In genomic region chr20:57237006-57237953, GRCh38 we compare ENCODE assay signal across 24 cellular contexts. TPM values are rescaled to one million over a fixed set of nuclear protein-coding genes. Genes with fewer than 3 reads are reported as not detected.
"Had no signal": no experiment of that assay in that cellular context is flagged by ENCODE, and none has a peak within 500 bp of the region (broad histone marks: within the 10 kb centered on the region; RNA-seq: fewer than 3 reads in every experiment).

No MANE protein-coding gene starts in this region.

- H3K27ac Mint-ChIP-seq: activated CD4-positive, alpha-beta T cell treated with anti-CD3 and anti-CD28 coated beads, Interleukin-2, amount 10 ng/mL, durations not matched to agents 24 days and 14 days; activated CD8-positive, alpha-beta T cell treated with anti-CD3 and anti-CD28 coated beads, Interleukin-2, amount 10 ng/mL, durations not matched to agents 7 days and 5 days; activated naive CD4-positive, alpha-beta T cell treated with anti-CD3 and anti-CD28 coated beads for 36 hours; activated T-cell treated with anti-CD3 and anti-CD28 coated beads, Interleukin-2, amount 50 U/mL, for 24 hours; activated T-helper 2 cell treated with anti-CD3 and anti-CD28 coated beads, Interferon-gamma antibody, Interleukin-2, Interleukin-4, amounts not matched to agents 10 μg/mL and 5 μg/mL and 100 μg/mL, durations not matched to agents 14 hours and 24 hours and 36 hours; immature natural killer cell; naive thymus-derived CD4-positive, alpha-beta T cell had no signal

- H3K4me3 Mint-ChIP-seq: activated CD4-positive, alpha-beta T cell treated with anti-CD3 and anti-CD28 coated beads, Interleukin-2, amount 10 ng/mL, durations not matched to agents 24 days and 14 days; activated CD8-positive, alpha-beta T cell treated with anti-CD3 and anti-CD28 coated beads, Interleukin-2, amount 10 ng/mL, durations not matched to agents 7 days and 5 days; activated naive CD4-positive, alpha-beta T cell treated with anti-CD3 and anti-CD28 coated beads for 36 hours; activated T-cell treated with anti-CD3 and anti-CD28 coated beads, Interleukin-2, amount 50 U/mL, for 24 hours; brain; central memory CD8-positive, alpha-beta T cell; immature natural killer cell; naive thymus-derived CD4-positive, alpha-beta T cell had no signal

- ATAC-seq: activated CD8-positive, alpha-beta T cell treated with anti-CD3 and anti-CD28 coated beads, Interleukin-2, amount 10 ng/mL, durations not matched to agents 7 days and 5 days; esophagus mucosa; gastroesophageal sphincter; naive thymus-derived CD4-positive, alpha-beta T cell had no signal

- H3K36me3 ChIP-seq: gastroesophageal sphincter, heart right ventricle, tibial artery had no signal

- H3K4me1 Mint-ChIP-seq: activated CD4-positive, alpha-beta T cell treated with anti-CD3 and anti-CD28 coated beads, Interleukin-2, amount 10 ng/mL, durations not matched to agents 24 days and 14 days; central memory CD8-positive, alpha-beta T cell; immature natural killer cell; naive thymus-derived CD4-positive, alpha-beta T cell had no signal

- H3K36me3 Mint-ChIP-seq: immature natural killer cell had no signal

- H3K79me2 ChIP-seq: parathyroid adenoma had no signal

- DNase-seq: activated CD4-positive, alpha-beta T cell treated with anti-CD3 and anti-CD28 coated beads, Interleukin-2, amount 10 ng/mL, durations not matched to agents 24 days and 14 days; activated CD4-positive, CD25-positive, alpha-beta regulatory T cell; activated CD8-positive, alpha-beta T cell treated with anti-CD3 and anti-CD28 coated beads, Interleukin-2, amount 10 ng/mL, durations not matched to agents 7 days and 5 days; activated naive CD4-positive, alpha-beta T cell treated with anti-CD3 and anti-CD28 coated beads for 36 hours; activated T-cell treated with anti-CD3 and anti-CD28 coated beads, Interleukin-2, amount 50 U/mL, for 24 hours; heart right ventricle; immature natural killer cell; kidney glomerular epithelial cell; mesenchymal stem cell; naive thymus-derived CD4-positive, alpha-beta T cell; stimulated activated CD4-positive, alpha-beta T cell treated with anti-CD3 and anti-CD28 coated beads, Interleukin-12 subunit alpha, Interleukin-12 subunit beta, amount 100 ng/mL, for 4 hours; stimulated activated CD4-positive, alpha-beta T cell treated with anti-CD3 and anti-CD28 coated beads, Interleukin-1b, Interleukin-23, amount 100 ng/mL, for 48 hours; stimulated activated CD8-positive, alpha-beta memory T cell treated with anti-CD3 and anti-CD28 coated beads, Interleukin-4, amount 100 ng/mL, for 48 hours; stimulated activated naive CD4-positive, alpha-beta T cell treated with Interleukin-2 at 50 U/mL for 16 hours; T1000; tibial artery had no signal

- H3K4me1 ChIP-seq: gastroesophageal sphincter, heart right ventricle, parathyroid adenoma, tibial artery had no signal

- H3K27ac ChIP-seq: coronary artery, gastroesophageal sphincter, heart right ventricle, parathyroid adenoma, tibial artery had no signal

- H3K9me3 ChIP-seq: gastroesophageal sphincter, heart right ventricle, tibial artery had no signal

- H3K9me3 Mint-ChIP-seq: activated T-cell treated with anti-CD3 and anti-CD28 coated beads, Interleukin-2, amount 50 U/mL, for 24 hours; activated T-helper 2 cell treated with anti-CD3 and anti-CD28 coated beads, Interferon-gamma antibody, Interleukin-2, Interleukin-4, amounts not matched to agents 10 μg/mL and 5 μg/mL and 100 μg/mL, durations not matched to agents 14 hours and 24 hours and 36 hours; central memory CD8-positive, alpha-beta T cell; immature natural killer cell had no signal

- H3K9ac ChIP-seq: parathyroid adenoma had no signal

- H3K4me3 ChIP-seq: coronary artery, gastroesophageal sphincter, heart right ventricle, tibial artery had no signal

- H2AFZ ChIP-seq: parathyroid adenoma had no signal

RNA-seq across cellular contexts. Expression of gene BMP7, which starts 29.2 kb away (rescaled TPM):
- total RNA-seq: activated CD8-positive, alpha-beta T cell treated with anti-CD3 and anti-CD28 coated beads, Interleukin-2, amount 10 ng/mL, durations not matched to agents 7 days and 5 days; activated naive CD4-positive, alpha-beta T cell treated with anti-CD3 and anti-CD28 coated beads for 36 hours; activated T-helper 2 cell treated with anti-CD3 and anti-CD28 coated beads, Interferon-gamma antibody, Interleukin-2, Interleukin-4, amounts not matched to agents 10 μg/mL and 5 μg/mL and 100 μg/mL, durations not matched to agents 14 hours and 24 hours and 36 hours; naive thymus-derived CD4-positive, alpha-beta T cell; T-helper 1 cell treated with Interleukin-12 subunit alpha and Interleukin-12 subunit beta and Interleukin-4 antibody, amounts not matched to agents 30 ng/mL and 1 ng/mL, for 36 hours had no signal
- polyA plus RNA-seq: immature natural killer cell; naive thymus-derived CD4-positive, alpha-beta T cell had no signal
